Comparison of ENCODE assay signal across 8 cellular contexts in the genomic region with DNA sequence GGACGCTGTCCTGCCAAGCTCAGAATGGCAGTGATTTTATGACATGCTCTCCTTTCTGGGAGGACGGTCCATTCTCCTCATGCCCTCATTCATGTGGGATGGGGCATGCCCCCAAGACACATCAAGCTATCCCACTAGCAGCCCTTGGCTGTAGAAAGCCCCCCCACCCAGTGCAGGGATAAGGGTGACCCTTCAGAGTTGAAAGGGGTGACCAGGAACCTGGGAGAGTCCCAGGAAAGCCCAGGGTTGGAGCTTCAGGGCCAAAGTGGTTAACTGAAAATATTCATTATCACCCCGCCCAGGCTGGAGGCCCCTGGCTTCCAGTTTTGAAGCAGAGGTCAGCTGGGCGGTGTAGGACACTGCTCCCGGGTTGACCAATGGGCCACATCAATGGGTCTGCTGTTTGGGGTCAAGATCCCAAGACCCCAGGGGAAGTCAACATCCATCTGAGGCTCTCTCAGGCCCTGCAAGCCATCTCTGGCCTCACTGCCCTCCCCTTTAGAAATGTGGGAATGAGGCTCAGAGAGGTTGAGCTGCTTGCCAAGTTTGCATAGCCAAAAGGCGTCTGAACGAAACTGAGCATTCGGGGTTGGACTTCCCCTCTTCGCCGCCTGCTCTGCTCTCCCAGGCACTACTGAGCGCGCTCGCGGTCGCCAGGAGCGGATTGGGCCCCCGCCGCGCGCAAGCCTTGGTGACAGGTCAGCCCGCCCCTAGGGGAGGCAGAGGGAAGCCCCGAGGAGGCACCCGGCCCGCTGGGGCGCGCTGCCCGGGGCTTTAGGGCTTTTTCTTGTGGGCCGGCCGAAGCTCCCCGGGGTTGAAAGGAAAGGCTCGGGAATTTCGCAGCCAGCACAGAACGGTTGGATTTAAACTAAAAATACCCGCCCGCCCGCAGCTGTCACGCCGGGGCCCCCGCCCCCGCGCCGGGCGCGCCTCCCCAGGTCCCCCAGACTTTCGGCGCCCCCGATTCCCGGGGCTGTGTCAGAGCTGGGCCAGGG. TPM values are rescaled to one million over a fixed set of nuclear protein-coding genes. Genes with fewer than 3 reads are reported as not detected.
DNase-seq lines count a peak whose midpoint lies in the region; ATAC-seq and TF ChIP-seq lines count a peak whose summit lies in the region.

No MANE protein-coding gene starts in this region.

- peaks cover 61% of the 10 kb centered on the region for H3K4me1 Mint-ChIP-seq in activated naive CD8-positive, alpha-beta T cell treated with anti-CD3 and anti-CD28 coated beads for 36 hours

- CTCF ChIA-PET in SK-N-SH (lab: Yijun Ruan, JAX), result interaction anchor here (0.7 to 9.6 kb wide), 10 partner anchors 10 to 397 kb away, joined by 3 to 97 read pairs (median 4); no protein-coding TSS in a partner anchor

- 0 out of 2 replicates have a peak overlapping the region, but pooled peaks have one; percentile 10 for H2AFZ ChIP-seq in DND-41 (ENCODE audit: low read depth, low read length)
- peak overlapping the region; percentile 78 for H2AFZ ChIP-seq in SK-N-SH (ENCODE audit: low read depth)

- H3K4me2 ChIP-seq in DND-41 (ENCODE audit: insufficient read depth, low read length), result peak overlapping the region; percentile 46
- peak overlapping the region; percentile 93 for H3K4me2 ChIP-seq in SK-N-SH

- WGBS in SK-N-SH (ENCODE audit: low lambda C conversion rate), result 100% methylated on average over 1 of the region's 48 CpGs
- WGBS in sigmoid colon, 2 donors, result 3 to 5% methylated on average over 48 of the region's 48 CpGs

- no peak for TF ChIP-seq POLR2A in sigmoid colon (IDR thresholded peaks at IDR 0.05)

- H3K4me3 ChIP-seq in DND-41 (ENCODE audit: low read depth in 1 of 2, low read length in 2 of 2), result no peak overlapping the region; a peak in 1 of 4 replicates
- peak overlapping the region; percentile 54 for H3K4me3 ChIP-seq in HUES6 (ENCODE audit: low read depth, low read length)
- peak overlapping the region; percentile 61 to 76 for H3K4me3 ChIP-seq in SK-N-SH (ENCODE audit: low read depth in 2 of 2, low read length in 1 of 2)
- peak overlapping the region; percentile 76 to 80 for H3K4me3 ChIP-seq in right atrium auricular region
- H3K4me3 ChIP-seq in sigmoid colon, result peak overlapping the region; percentile 35 to 72 (median 62)

- H3K27me3 ChIP-seq in DND-41 (ENCODE audit: insufficient read depth, low read length, poor library complexity), result peaks cover 16% of the 10 kb centered on the region
- peaks cover 37% of the 10 kb centered on the region for H3K27me3 ChIP-seq in HUES6 (ENCODE audit: control insufficient read depth, insufficient read depth, low read length)
- no peaks in the 10 kb centered on the region for H3K27me3 ChIP-seq in SK-N-SH (ENCODE audit: insufficient read depth)
- no peaks in the 10 kb centered on the region for H3K27me3 ChIP-seq in right atrium auricular region
- peaks cover 4 to 26% (median 20%) of the 10 kb centered on the region in 3 donors for H3K27me3 ChIP-seq in sigmoid colon

- intact Hi-C loops in sigmoid colon (cut with DNase I), result no loop called here

- H3K9me3 Mint-ChIP-seq in activated naive CD8-positive, alpha-beta T cell treated with anti-CD3 and anti-CD28 coated beads for 36 hours, result no peaks in the 10 kb centered on the region

- no peaks in the 10 kb centered on the region for H3K27me3 Mint-ChIP-seq in activated naive CD8-positive, alpha-beta T cell treated with anti-CD3 and anti-CD28 coated beads for 36 hours

- peak overlapping the region; percentile 90 for H3K27ac Mint-ChIP-seq in activated naive CD8-positive, alpha-beta T cell treated with anti-CD3 and anti-CD28 coated beads for 36 hours

- no peak for TF ChIP-seq CTCF in DND-41 (IDR thresholded peaks at IDR 0.05; ENCODE audit: borderline replicate concordance, extremely low read depth, low read length, poor library complexity, severe bottlenecking)
- TF ChIP-seq CTCF in SK-N-SH (IDR thresholded peaks at IDR 0.05), result peak; percentile 46
- TF ChIP-seq CTCF in right atrium auricular region (IDR thresholded peaks at IDR 0.05), result peak in 1 of 2 donors; percentile 53
- peak in 1 of 4 experiments; percentile 42 for TF ChIP-seq CTCF in sigmoid colon (IDR thresholded peaks at IDR 0.05)

- peaks cover 10% of the 10 kb centered on the region for H3K36me3 Mint-ChIP-seq in activated naive CD8-positive, alpha-beta T cell treated with anti-CD3 and anti-CD28 coated beads for 36 hours

- peaks cover 23% of the 10 kb centered on the region for H3F3A ChIP-seq in SK-N-SH (replicated peaks; ENCODE audit: insufficient read depth)

- DNase-seq in DND-41, result peak; percentile 67
- DNase-seq in SK-N-SH, result peak; percentile 87
- DNase-seq in activated naive CD8-positive, alpha-beta T cell treated with anti-CD3 and anti-CD28 coated beads for 36 hours, result peak; percentile 92
- no peak for DNase-seq in right atrium auricular region (ENCODE audit: low spot score)
- peak; percentile 82 for DNase-seq in sigmoid colon
- no peak for DNase-seq in A172 (ENCODE audit: low spot score)

- TF ChIP-seq EP300 in SK-N-SH (IDR thresholded peaks at IDR 0.05; ENCODE audit: borderline replicate concordance in 1 of 2, low read depth in 1 of 2, low read length in 1 of 2), result no peak
- TF ChIP-seq EP300 in sigmoid colon (IDR thresholded peaks at IDR 0.05), result no peak

- no peaks in the 10 kb centered on the region; the same call in 1 of the 2 replicates for H4K20me1 ChIP-seq in DND-41 (ENCODE audit: insufficient read depth, low read length)
- H4K20me1 ChIP-seq in SK-N-SH (ENCODE audit: insufficient read depth), result no peaks in the 10 kb centered on the region

- POLR2A ChIA-PET in SK-N-SH (lab: Yijun Ruan, JAX), result interaction anchor here (0.6 to 1.7 kb wide), 2 partner anchors 73 to 107 kb away, joined by 3 to 5 read pairs; no protein-coding TSS in a partner anchor

- H3K36me3 ChIP-seq in DND-41 (ENCODE audit: insufficient read depth, low read length) (no peaks in the 10 kb centered on the region), HUES6 (ENCODE audit: control insufficient read depth, insufficient read depth, low read length) (no peaks in the 10 kb centered on the region), SK-N-SH (replicated peaks in 1 of 2; ENCODE audit: control insufficient read depth in 1 of 2, insufficient read depth in 2 of 2, low read length in 1 of 2) (no peaks in the 10 kb centered on the region), right atrium auricular region (no peaks in the 10 kb centered on the region), sigmoid colon (no peaks in the 10 kb centered on the region)

- ATAC-seq in DND-41 (ENCODE audit: insufficient read depth, low read depth) (peak; percentile 88), GM21381 (IDR thresholded peaks at IDR 0.05; ENCODE audit: unreplicated experiment) (peak; percentile 80)

- no peaks in the 10 kb centered on the region for H3K9me2 ChIP-seq in SK-N-SH

- peaks cover 18% of the 10 kb centered on the region for H3K4me1 ChIP-seq in DND-41 (ENCODE audit: insufficient read depth, low read length)
- H3K4me1 ChIP-seq in HUES6 (ENCODE audit: control insufficient read depth, insufficient read depth, low read length), result peaks cover 24% of the 10 kb centered on the region
- peaks cover 47 to 51% of the 10 kb centered on the region in 2 experiments for H3K4me1 ChIP-seq in SK-N-SH (ENCODE audit: control insufficient read depth in 1 of 2, insufficient read depth in 2 of 2, low read depth in 1 of 2, low read length in 1 of 2)
- peaks cover 0 to 64% of the 10 kb centered on the region in 2 donors for H3K4me1 ChIP-seq in right atrium auricular region
- peaks cover 0 to 53% (median 41%) of the 10 kb centered on the region in 4 donors for H3K4me1 ChIP-seq in sigmoid colon

- H3K27ac ChIP-seq in DND-41 (ENCODE audit: low read length) (no peak overlapping the region), HUES6 (ENCODE audit: low read depth, low read length) (no peak overlapping the region), SK-N-SH (ENCODE audit: low read depth in 2 of 2, low read length in 1 of 2) (no peak overlapping the region; a peak in 2 of 4 replicates), right atrium auricular region (peak overlapping the region; percentile 88 to 97), sigmoid colon (peak overlapping the region; percentile 67 to 88 (median 78))

- peak; percentile 12; the same call in 1 of the 2 replicates for TF ChIP-seq RAD21 in SK-N-SH (IDR thresholded peaks at IDR 0.05; ENCODE audit: low read length)

- peak overlapping the region; percentile 90 for H3K4me3 Mint-ChIP-seq in activated naive CD8-positive, alpha-beta T cell treated with anti-CD3 and anti-CD28 coated beads for 36 hours

- H3K79me2 ChIP-seq in DND-41 (ENCODE audit: insufficient read depth, low read length) (no peaks in the 10 kb centered on the region), SK-N-SH (ENCODE audit: insufficient read depth) (no peaks in the 10 kb centered on the region)

- H3K9me3 ChIP-seq in DND-41 (ENCODE audit: insufficient read depth, low read length, severe bottlenecking) (no peaks in the 10 kb centered on the region), HUES6 (ENCODE audit: control insufficient read depth, insufficient read depth, low read depth, low read length) (no peaks in the 10 kb centered on the region), SK-N-SH (no peaks in the 10 kb centered on the region), right atrium auricular region (no peaks in the 10 kb centered on the region), sigmoid colon (no peaks in the 10 kb centered on the region)

- H3K9ac ChIP-seq in DND-41 (ENCODE audit: low read depth, low read length), result no peak overlapping the region
- no peak overlapping the region for H3K9ac ChIP-seq in HUES6 (ENCODE audit: low read length)
- peak overlapping the region; percentile 53; the same call in 1 of the 2 replicates for H3K9ac ChIP-seq in SK-N-SH

TF ChIP-seq in SK-N-SH, 30 proteins besides CTCF, POLR2A, EP300 and RAD21:
- no peak for TF ChIP-seq EZH2phosphoT487 (IDR thresholded peaks at IDR 0.05; ENCODE audit: borderline replicate concordance, low read depth)
- peak; percentile 64 for TF ChIP-seq MXI1 (IDR thresholded peaks at IDR 0.05; ENCODE audit: low read depth, low read length)
TF ChIP-seq in SK-N-SH: peak in this region for 1.

RNA-seq across cellular contexts. Expression of a gene that starts 0.6 kb away (rescaled TPM):
- polyA plus RNA-seq in SK-N-SH (2012; rRNA removed) (1.8 and 2.0 TPM in 2 replicates), sigmoid colon (1 to 10 TPM in 2 of 3 donors, under 1 TPM in 1; 0.69 to 6.3 (median 1.8) TPM)
- 0.80 and 1.3 TPM in 2 replicates for polyA plus RNA-seq in SK-N-SH (2012; cell fraction: cytosol; rRNA removed)
- 3.0 and 3.6 TPM in 2 replicates for polyA plus RNA-seq in SK-N-SH (2012; cell fraction: nucleus; rRNA removed)
- total RNA-seq in activated naive CD8-positive, alpha-beta T cell treated with anti-CD3 and anti-CD28 coated beads for 36 hours, result 10 to 100 TPM; 38.0 to 38.8 TPM
- total RNA-seq in right atrium auricular region (10 to 100 TPM in 1 of 2 donors, 1 to 10 TPM in 1; 8.2 to 13.2 TPM), sigmoid colon (10 to 100 TPM in 2 of 4 donors, 1 to 10 TPM in 2; 5.6 to 11.8 (median 9.9) TPM)
- 0.14 and 0.91 TPM in 2 replicates for total RNA-seq in A172 (2014; rRNA removed; shearing (Covaris generic))

RNA-seq across cellular contexts. Expression of a gene that starts 19.0 kb away (rescaled TPM):
- polyA plus RNA-seq in SK-N-SH (2012; rRNA removed) (29.1 and 31.4 TPM in 2 replicates), sigmoid colon (10 to 100 TPM; 45.7 to 97.1 (median 76.9) TPM)
- polyA plus RNA-seq in SK-N-SH (2012; cell fraction: cytosol; rRNA removed), result 45.1 and 60.1 TPM in 2 replicates
- polyA plus RNA-seq in SK-N-SH (2012; cell fraction: nucleus; rRNA removed), result 6.3 and 10.9 TPM in 2 replicates
- 10 to 100 TPM; 57.9 to 60.7 TPM for total RNA-seq in activated naive CD8-positive, alpha-beta T cell treated with anti-CD3 and anti-CD28 coated beads for 36 hours
- total RNA-seq in right atrium auricular region (10 to 100 TPM; 54.0 to 58.9 TPM), sigmoid colon (10 to 100 TPM; 30.5 to 61.4 (median 44.3) TPM)
- 53.1 and 56.1 TPM in 2 replicates for total RNA-seq in A172 (2014; rRNA removed; shearing (Covaris generic))

Comparison
In these comparisons a context has a peak if more than half of its experiments do, and no peak if none do; other contexts are left out.
1. DNase-seq: peak in DND-41 (single experiment), SK-N-SH (single experiment), activated naive CD8-positive, alpha-beta T cell treated with anti-CD3 and anti-CD28 coated beads for 36 hours (single experiment) and sigmoid colon (single experiment); none in right atrium auricular region (single experiment) and A172 (single experiment).
2. H3K27ac ChIP-seq: peak in right atrium auricular region (2 of 2) and sigmoid colon (4 of 4); none in DND-41 (single experiment), HUES6 (single experiment) and SK-N-SH (0 of 2).
3. H3K4me3 ChIP-seq: peak in HUES6 (single experiment), SK-N-SH (2 of 2), right atrium auricular region (2 of 2) and sigmoid colon (4 of 4); none in DND-41 (0 of 2).